8 cellular contexts compared by ENCODE assay signal in genomic region chr17:43530303-43531081, GRCh38. TPM values are rescaled to one million over a fixed set of nuclear protein-coding genes. Genes with fewer than 3 reads are reported as not detected.
DNase-seq lines count a peak whose midpoint lies in the region; ATAC-seq and TF ChIP-seq lines count a peak whose summit lies in the region.

No MANE protein-coding gene starts in this region.

- peaks cover 9% of the 10 kb centered on the region for H3K36me3 Mint-ChIP-seq in endothelial cell (ENCODE audit: low read depth, unreplicated experiment)

- TF ChIP-seq CTCF in endothelial cell (IDR thresholded peaks at IDR 0.05; ENCODE audit: unreplicated experiment) (no peak), mucosa of descending colon (IDR thresholded peaks at IDR 0.05) (no peak)

- H3K4me3 ChIP-seq in mucosa of descending colon, result no peak overlapping the region

- no peaks in the 10 kb centered on the region for H3K9me3 ChIP-seq in mucosa of descending colon

- peak overlapping the region; percentile 92 for H3K27ac Mint-ChIP-seq in endothelial cell (ENCODE audit: unreplicated experiment)

- no peaks in the 10 kb centered on the region for H3K36me3 ChIP-seq in mucosa of descending colon (ENCODE audit: low read depth)

- H3K4me1 Mint-ChIP-seq in endothelial cell (ENCODE audit: unreplicated experiment), result peaks cover 57% of the 10 kb centered on the region

- intact Hi-C loops in mucosa of descending colon (cut with DNase I, micrococcal nuclease), result no loop called here

- ATAC-seq in mucosa of descending colon (peak; percentile 30), HG03139 (IDR thresholded peaks at IDR 0.05; ENCODE audit: unreplicated experiment) (no peak), HG02610 (IDR thresholded peaks at IDR 0.05; ENCODE audit: unreplicated experiment) (no peak)
- no peak for ATAC-seq in activated CD4-positive, CD25-positive, alpha-beta regulatory T cell treated with anti-CD3 and anti-CD28 coated beads, Interleukin-2, amount 50 U/mL, for 24 hours

- DNase-seq in Daoy (ENCODE audit: low read depth) (peak; percentile 90), NCI-H345 treated with DMSO at 0.1 percent for 48 hours (lab: John Stamatoyannopoulos, UW; ENCODE audit: unreplicated experiment) (peak; percentile 26), endothelial cell (ENCODE audit: low spot score) (peak; percentile 70), mucosa of descending colon (peak in 2 of 3 donors; percentile 46 to 49), NOMO-1 treated with DMSO at 0.1 percent for 48 hours (lab: John Stamatoyannopoulos, UW; ENCODE audit: unreplicated experiment) (no peak)

- H3K9me3 Mint-ChIP-seq in endothelial cell (ENCODE audit: unreplicated experiment), result no peaks in the 10 kb centered on the region

- peak overlapping the region; percentile 42 for H3K4me3 Mint-ChIP-seq in endothelial cell (ENCODE audit: unreplicated experiment)

- H3K27me3 Mint-ChIP-seq in endothelial cell (ENCODE audit: unreplicated experiment), result peaks cover 6% of the 10 kb centered on the region

- H3K4me1 ChIP-seq in mucosa of descending colon (ENCODE audit: low read depth), result peaks cover 19% of the 10 kb centered on the region

RNA-seq across cellular contexts. Expression of gene ETV4, which starts 15.6 kb away (rescaled TPM):
- 27.7 and 51.4 TPM in 2 replicates for total RNA-seq in Daoy (2014; rRNA removed; shearing (Covaris generic))
- total RNA-seq in endothelial cell (ENCODE audit: unreplicated experiment), result 37.1 TPM
- total RNA-seq in mucosa of descending colon, result under 1 TPM; 0.67 to 0.72 (median 0.70) TPM

RNA-seq across cellular contexts. Expression of gene DHX8, which starts 46.7 kb away (rescaled TPM):
- 23.0 and 32.8 TPM in 2 replicates for total RNA-seq in Daoy (2014; rRNA removed; shearing (Covaris generic))
- total RNA-seq in endothelial cell (ENCODE audit: unreplicated experiment) (54.1 TPM), mucosa of descending colon (10 to 100 TPM; 41.0 to 54.7 (median 46.9) TPM)

Comparison
In these comparisons a context has a peak if more than half of its experiments do, and no peak if none do; other contexts are left out.
1. RNA of gene ETV4, which starts 15.6 kb away (total RNA-seq): 37.1 TPM in endothelial cell (single experiment) and 27.7 to 51.4 TPM in Daoy; 0.67 to 0.72 TPM in mucosa of descending colon; every median in the first group is over 10 times any median in the second.